Comparison of ENCODE assay signal across 15 cellular contexts in genomic region chr17:17853811-17854527, GRCh38. TPM values are rescaled to one million over a fixed set of nuclear protein-coding genes. Genes with fewer than 3 reads are reported as not detected.
DNase-seq lines count a peak whose midpoint lies in the region; ATAC-seq, FAIRE-seq and TF ChIP-seq lines count a peak whose summit lies in the region.
"Had no signal": no experiment of that assay in that cellular context is flagged by ENCODE, and none has a peak within 500 bp of the region (broad histone marks: within the 10 kb centered on the region; RNA-seq: fewer than 3 reads in every experiment).

No MANE protein-coding gene starts in this region.

- no peak for TF ChIP-seq POLR2A in H54 (IDR thresholded peaks at IDR 0.05; ENCODE audit: low read depth, low read length)

- peak; percentile 49 for ATAC-seq in activated CD8-positive, alpha-beta T cell treated with anti-CD3 and anti-CD28 coated beads for 36 hours
- ATAC-seq in GM19455 (IDR thresholded peaks at IDR 0.05; ENCODE audit: unreplicated experiment): no peak
- ATAC-seq: body of pancreas had no signal

- H4K20me1 ChIP-seq in hepatocyte (ENCODE audit: insufficient read depth, poor library complexity, severe bottlenecking): no peaks in the 10 kb centered on the region
- H4K20me1 ChIP-seq: BLaER1 treated with 17β-estradiol and CSF1 and Interleukin-3, amounts not matched to agents 10 nM and 100 nM had no signal

- CTCF ChIA-PET in activated CD8-positive, alpha-beta T cell treated with anti-CD3 and anti-CD28 coated beads for 36 hours (lab: Charles Lee): interaction anchor here (0.7 to 11.3 kb wide), 14 partner anchors 8 to 1201 kb away, joined by 3 to 83 read pairs (median 4); partner anchors contain the start of genes RAI1 and SREBF1

- H3K79me2 ChIP-seq in hepatocyte: no peaks in the 10 kb centered on the region

- H3K4me3 Mint-ChIP-seq in activated CD8-positive, alpha-beta T cell treated with anti-CD3 and anti-CD28 coated beads for 36 hours: peak overlapping the region; percentile 64
- H3K4me3 Mint-ChIP-seq: endodermal cell had no signal

- H3K9me3 Mint-ChIP-seq in activated CD8-positive, alpha-beta T cell treated with anti-CD3 and anti-CD28 coated beads for 36 hours: no peaks in the 10 kb centered on the region
- H3K9me3 Mint-ChIP-seq: endodermal cell had no signal

- POLR2A ChIA-PET in activated CD8-positive, alpha-beta T cell treated with anti-CD3 and anti-CD28 coated beads for 36 hours (lab: Charles Lee): interaction anchor here (0.5 to 19.1 kb wide), 10 partner anchors 10 to 172 kb away, joined by 3 to 617 read pairs (median 6); partner anchors contain the start of gene SREBF1

- no peak overlapping the region for H3K4me2 ChIP-seq in hepatocyte

- intact Hi-C loops in activated CD8-positive, alpha-beta T cell treated with anti-CD3 and anti-CD28 coated beads for 36 hours (cut with micrococcal nuclease): loop anchor here (5.0 kb wide), 1 partner anchor 37 kb away; no protein-coding TSS in a partner anchor

- H3K9me3 ChIP-seq in hepatocyte (ENCODE audit: low read depth): no peaks in the 10 kb centered on the region
- H3K9me3 ChIP-seq in right atrium auricular region: no peaks in the 10 kb centered on the region
- H3K9me3 ChIP-seq: BLaER1 treated with 17β-estradiol and CSF1 and Interleukin-3, amounts not matched to agents 10 nM and 100 nM; body of pancreas had no signal

- FAIRE-seq in H54 (lab: Jason Lieb, UNC): no peak

- H3K36me3 ChIP-seq in hepatocyte (replicated peaks; ENCODE audit: insufficient read depth, low read depth) (peaks cover 3% of the 10 kb centered on the region), right atrium auricular region (no peaks in the 10 kb centered on the region)
- H3K36me3 ChIP-seq: BLaER1 treated with 17β-estradiol and CSF1 and Interleukin-3, amounts not matched to agents 10 nM and 100 nM had no signal

- no peak overlapping the region for H2AFZ ChIP-seq in hepatocyte

- TF ChIP-seq CTCF in activated CD8-positive, alpha-beta T cell treated with anti-CD3 and anti-CD28 coated beads for 36 hours (IDR thresholded peaks at IDR 0.05): no peak
- TF ChIP-seq CTCF in hepatocyte (IDR thresholded peaks at IDR 0.05; ENCODE audit: poor library complexity) (no peak), right atrium auricular region (IDR thresholded peaks at IDR 0.05) (no peak)

- H3K27ac ChIP-seq in hepatocyte (peak overlapping the region; percentile 91), right atrium auricular region (no peak overlapping the region)
- H3K27ac ChIP-seq: BLaER1 treated with 17β-estradiol and CSF1 and Interleukin-3, amounts not matched to agents 10 nM and 100 nM; body of pancreas had no signal

- H3K36me3 Mint-ChIP-seq in activated CD8-positive, alpha-beta T cell treated with anti-CD3 and anti-CD28 coated beads for 36 hours (ENCODE audit: low read depth): peaks cover 1% of the 10 kb centered on the region

- H3K27me3 Mint-ChIP-seq in activated CD8-positive, alpha-beta T cell treated with anti-CD3 and anti-CD28 coated beads for 36 hours: no peaks in the 10 kb centered on the region

- no peaks in the 10 kb centered on the region for H3K9me2 ChIP-seq in hepatocyte (replicated peaks; ENCODE audit: insufficient read depth)

- peaks cover 69% of the 10 kb centered on the region for H3K4me1 Mint-ChIP-seq in activated CD8-positive, alpha-beta T cell treated with anti-CD3 and anti-CD28 coated beads for 36 hours (ENCODE audit: low read depth)

- WGBS in hepatocyte (ENCODE audit: low lambda C conversion rate, missing lambda C conversion rate): 78% methylated on average over 8 of the region's 8 CpGs

- peak; percentile 58 for DNase-seq in stimulated activated naive CD4-positive, alpha-beta T cell treated with Interleukin-2 at 50 U/mL for 16 hours (lab: John Stamatoyannopoulos, UW)
- DNase-seq in stimulated activated naive CD4-positive, alpha-beta T cell (lab: John Stamatoyannopoulos, UW): no peak
- peak; percentile 84 for DNase-seq in activated CD8-positive, alpha-beta T cell treated with anti-CD3 and anti-CD28 coated beads for 36 hours
- DNase-seq in hepatocyte (ENCODE audit: low spot score) (no peak), right atrium auricular region (ENCODE audit: low spot score) (no peak), H54 (ENCODE audit: insufficient read length, low spot score) (no peak), H4 (ENCODE audit: low spot score) (no peak)
- DNase-seq: body of pancreas, endodermal cell, glutamatergic neuron, KG1, NCI-H187 treated with DMSO at 0.1 percent for 48 hours, NCI-H82 had no signal

- no peak overlapping the region for H3K4me3 ChIP-seq in hepatocyte
- H3K4me3 ChIP-seq in right atrium auricular region: no peak overlapping the region
- H3K4me3 ChIP-seq: BLaER1 treated with 17β-estradiol and CSF1 and Interleukin-3, amounts not matched to agents 10 nM and 100 nM; body of pancreas had no signal

- peak overlapping the region; percentile 98 for H3K27ac Mint-ChIP-seq in activated CD8-positive, alpha-beta T cell treated with anti-CD3 and anti-CD28 coated beads for 36 hours
- H3K27ac Mint-ChIP-seq: endodermal cell had no signal

- H3K4me1 ChIP-seq in hepatocyte (ENCODE audit: insufficient read depth) (peaks cover 50% of the 10 kb centered on the region), right atrium auricular region (peaks cover 0 to 45% of the 10 kb centered on the region in 2 donors)

- H3K27me3 ChIP-seq in hepatocyte: no peaks in the 10 kb centered on the region
- no peaks in the 10 kb centered on the region for H3K27me3 ChIP-seq in right atrium auricular region
- H3K27me3 ChIP-seq: BLaER1 treated with 17β-estradiol and CSF1 and Interleukin-3, amounts not matched to agents 10 nM and 100 nM; body of pancreas had no signal

RNA-seq across cellular contexts. Expression of gene SREBF1, which starts 17.2 kb away (rescaled TPM):
- total RNA-seq in activated CD8-positive, alpha-beta T cell treated with anti-CD3 and anti-CD28 coated beads for 36 hours: 100 to 1,000 TPM; 103 to 116 TPM
- total RNA-seq in hepatocyte (47.0 and 57.1 TPM in 2 replicates), right atrium auricular region (10 to 100 TPM; 17.0 to 29.8 TPM)
- 107 and 140 TPM in 2 replicates for polyA plus RNA-seq in hepatocyte
- 63.9 and 65.8 TPM in 2 replicates for total RNA-seq in H4 (2014; rRNA removed; shearing (Covaris generic))

Comparison
In these comparisons a context has a peak if more than half of its experiments do, and no peak if none do; other contexts are left out.
1. DNase-seq: peak in stimulated activated naive CD4-positive, alpha-beta T cell treated with Interleukin-2 at 50 U/mL for 16 hours (single experiment) and activated CD8-positive, alpha-beta T cell treated with anti-CD3 and anti-CD28 coated beads for 36 hours (single experiment); none in stimulated activated naive CD4-positive, alpha-beta T cell (0 of 6), hepatocyte (single experiment), right atrium auricular region (single experiment), H54 (single experiment) and H4 (single experiment).